ENCODE assay signal across 1 cellular context in the genomic region with DNA sequence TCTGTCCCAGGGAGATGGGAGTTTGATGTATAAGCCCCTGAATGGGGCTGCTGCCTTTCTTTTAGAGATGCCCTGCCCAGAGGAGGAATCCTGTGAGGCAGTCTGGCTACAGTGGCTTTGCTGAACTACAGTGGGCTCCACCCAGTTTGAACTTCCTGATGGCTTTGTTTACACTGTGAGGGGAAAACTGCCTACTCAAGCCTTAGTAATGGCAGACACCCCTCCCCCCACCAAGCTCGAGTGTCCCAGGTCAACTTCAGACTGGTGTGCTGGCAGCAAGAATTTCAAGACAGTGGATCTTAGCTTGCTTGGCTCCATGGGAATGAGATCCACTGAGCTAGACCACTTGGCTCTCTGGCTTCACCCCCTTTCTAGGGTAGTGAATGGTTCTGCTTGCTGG.
TF ChIP-seq lines count a peak whose summit lies in the region.

No MANE protein-coding gene starts in this region.

TF ChIP-seq in H1, 55 proteins besides CTCF, POLR2A, EP300 and RAD21:
- TF ChIP-seq BACH1 (IDR thresholded peaks at IDR 0.05; ENCODE audit: low read length), result peak; percentile 53; the same call in 1 of the 2 replicates
- TF ChIP-seq MAFK (IDR thresholded peaks at IDR 0.05; ENCODE audit: low read depth, low read length), result peak; percentile 24; the same call in 1 of the 2 replicates
TF ChIP-seq in H1: peak in this region for 2; not testable (repeated sequence) for 53.
